10 cellular contexts compared by ENCODE assay signal in the genomic region with DNA sequence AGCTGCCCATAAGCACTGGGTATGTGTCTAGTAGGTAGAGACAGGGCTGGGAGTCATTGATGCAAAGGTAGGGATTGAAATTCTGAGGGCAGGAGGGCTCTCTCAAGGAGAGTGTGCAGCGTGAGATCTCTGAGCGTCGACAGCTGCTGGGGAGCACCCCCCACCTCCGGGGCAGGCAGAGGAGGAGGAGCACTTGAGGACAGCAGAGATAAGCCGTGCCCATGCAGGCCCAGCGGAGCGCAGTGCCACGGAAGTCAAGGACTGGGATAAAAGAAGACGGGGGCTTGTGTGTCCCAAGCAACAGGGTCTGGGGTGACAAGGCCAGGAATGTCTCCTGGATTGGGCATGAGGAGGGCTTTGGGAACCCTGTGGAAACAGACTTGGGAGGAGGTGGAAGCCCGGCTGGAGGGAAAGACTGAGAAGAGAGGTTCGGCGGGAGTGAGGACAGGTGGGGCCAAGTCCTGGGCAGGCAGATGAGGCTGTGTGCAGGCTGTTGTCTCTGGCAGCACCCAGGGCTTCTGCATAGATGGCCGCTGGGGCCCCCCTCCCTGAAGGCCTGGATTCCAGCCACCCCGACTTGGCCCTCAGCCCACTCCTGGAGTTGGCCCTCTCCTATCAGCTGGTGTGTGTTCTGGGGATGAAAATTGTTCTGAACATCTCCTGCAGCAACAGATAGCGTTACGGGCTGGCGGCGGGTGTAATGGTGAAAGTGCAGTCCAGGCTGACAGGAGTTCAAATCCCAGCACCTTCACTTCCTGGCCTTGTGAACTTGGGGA. TPM values are rescaled to one million over a fixed set of nuclear protein-coding genes. Genes with fewer than 3 reads are reported as not detected.
DNase-seq lines count a peak whose midpoint lies in the region; ATAC-seq, FAIRE-seq and TF ChIP-seq lines count a peak whose summit lies in the region.
"Had no signal": no experiment of that assay in that cellular context is flagged by ENCODE, and none has a peak within 500 bp of the region (broad histone marks: within the 10 kb centered on the region; RNA-seq: fewer than 3 reads in every experiment).

No MANE protein-coding gene starts in this region.

- H2AFZ ChIP-seq in Karpas-422 (ENCODE audit: low read length), result no peak overlapping the region

- no peaks in the 10 kb centered on the region; a peak in 1 of 22 replicates for H3K36me3 ChIP-seq in BLaER1 treated with 17β-estradiol and CSF1 and Interleukin-3, amounts not matched to agents 10 nM and 100 nM
- H3K36me3 ChIP-seq in Karpas-422 (ENCODE audit: insufficient read depth, low read length), result no peaks in the 10 kb centered on the region

- peak; percentile 4 for DNase-seq in H4 (ENCODE audit: low spot score)
- no peak for DNase-seq in activated B cell treated with CpG ODN at 0.5 μM for 24 hours
- DNase-seq in memory B cell (ENCODE audit: low spot score in 2 of 2), result peak in 1 of 2 donors; percentile 8
- DNase-seq in D721Med (ENCODE audit: insufficient read length, low spot score), result no peak
- DNase-seq in stimulated activated CD4-positive, alpha-beta T cell treated with anti-CD3 and anti-CD28 coated beads, Interleukin-4, amount 100 ng/mL, for 24 hours, result no peak
- DNase-seq in Karpas-422, result no peak
- DNase-seq: glutamatergic neuron had no signal

- H3K4me1 Mint-ChIP-seq in activated B cell treated with CpG ODN at 0.5 μM for 24 hours, result peaks cover 41% of the 10 kb centered on the region
- peaks cover 34% of the 10 kb centered on the region for H3K4me1 Mint-ChIP-seq in memory B cell

- peak overlapping the region in 8 of 11 experiments; percentile 13 to 91 (median 86); a peak in 14 of 22 replicates for H3K9ac ChIP-seq in BLaER1 treated with 17β-estradiol and CSF1 and Interleukin-3, amounts not matched to agents 10 nM and 100 nM
- H3K9ac ChIP-seq in Karpas-422 (ENCODE audit: low read length), result no peak overlapping the region

- H3K4me2 ChIP-seq in BLaER1 treated with 17β-estradiol and CSF1 and Interleukin-3, amounts not matched to agents 10 nM and 100 nM, result peak overlapping the region; percentile 94 to 100 (median 97)
- no peak overlapping the region for H3K4me2 ChIP-seq in Karpas-422 (ENCODE audit: low read depth, low read length, poor library complexity, severe bottlenecking)

- CTCF ChIA-PET in activated B cell treated with CpG ODN at 0.5 μM for 24 hours (lab: Charles Lee), result no interaction called here

- intact Hi-C loops in activated B cell treated with CpG ODN at 0.5 μM for 24 hours (cut with micrococcal nuclease), result no loop called here

- H3K27me3 ChIP-seq in BLaER1 treated with 17β-estradiol and CSF1 and Interleukin-3, amounts not matched to agents 10 nM and 100 nM, result 0 out of 22 replicates have a peak, but pooled peaks cover 0 to 4% (median 0%) of the 10 kb centered on the region in 11 experiments
- H3K27me3 ChIP-seq in Karpas-422 (ENCODE audit: low read length), result no peaks in the 10 kb centered on the region
- H3K27me3 ChIP-seq: body of pancreas had no signal

- H3K4me3 ChIP-seq in BLaER1 treated with 17β-estradiol and CSF1 and Interleukin-3, amounts not matched to agents 10 nM and 100 nM, result peak overlapping the region in 2 of 10 experiments; percentile 66 to 73; a peak in 1 of 20 replicates
- H3K4me3 ChIP-seq in Karpas-422 (ENCODE audit: low read length), result no peak overlapping the region
- H3K4me3 ChIP-seq: body of pancreas had no signal

- H3K27ac ChIP-seq in BLaER1 treated with 17β-estradiol and CSF1 and Interleukin-3, amounts not matched to agents 10 nM and 100 nM, result peak overlapping the region; percentile 78 to 94 (median 89); a peak in 21 of 22 replicates
- H3K27ac ChIP-seq in Karpas-422 (ENCODE audit: low read length), result no peak overlapping the region
- H3K27ac ChIP-seq: body of pancreas had no signal

- POLR2A ChIA-PET in activated B cell treated with CpG ODN at 0.5 μM for 24 hours (lab: Charles Lee), result interaction anchor here (1.4 to 1.8 kb wide), 2 partner anchors 17 to 23 kb away, joined by 4 to 5 read pairs; no protein-coding TSS in a partner anchor

- ATAC-seq in activated B cell treated with CpG ODN at 0.5 μM for 24 hours (ENCODE audit: low read depth) (no peak), memory B cell (ENCODE audit: low read depth) (no peak), HG03442 (IDR thresholded peaks at IDR 0.05; ENCODE audit: unreplicated experiment) (no peak)
- ATAC-seq: body of pancreas had no signal

- H3K79me2 ChIP-seq in Karpas-422 (ENCODE audit: low read length), result no peaks in the 10 kb centered on the region

- H3K27ac Mint-ChIP-seq in activated B cell treated with CpG ODN at 0.5 μM for 24 hours (no peak overlapping the region), memory B cell (peak overlapping the region; percentile 21)

- H3K36me3 Mint-ChIP-seq in activated B cell treated with CpG ODN at 0.5 μM for 24 hours (ENCODE audit: low read depth) (no peaks in the 10 kb centered on the region), memory B cell (peaks cover 8% of the 10 kb centered on the region)

- FAIRE-seq in D721Med (lab: Jason Lieb, UNC), result no peak

- H3K4me1 ChIP-seq in BLaER1 treated with 17β-estradiol and CSF1 and Interleukin-3, amounts not matched to agents 10 nM and 100 nM, result peaks cover 66 to 99% (median 97%) of the 10 kb centered on the region in 10 experiments
- peaks cover 33% of the 10 kb centered on the region for H3K4me1 ChIP-seq in Karpas-422 (ENCODE audit: low read length)
- H3K4me1 ChIP-seq: body of pancreas had no signal

- H3K9me3 ChIP-seq in BLaER1 treated with 17β-estradiol and CSF1 and Interleukin-3, amounts not matched to agents 10 nM and 100 nM (replicated peaks in 1 of 11), result no peaks in the 10 kb centered on the region
- H3K9me3 ChIP-seq in Karpas-422 (ENCODE audit: low read length), result no peaks in the 10 kb centered on the region
- H3K9me3 ChIP-seq: body of pancreas had no signal

- H3K27me3 Mint-ChIP-seq in activated B cell treated with CpG ODN at 0.5 μM for 24 hours (peaks cover 9% of the 10 kb centered on the region), memory B cell (peaks cover 12% of the 10 kb centered on the region)

- no peaks in the 10 kb centered on the region for H3K9me2 ChIP-seq in Karpas-422 (replicated peaks; ENCODE audit: insufficient read depth, low read length)

- H4K20me1 ChIP-seq in BLaER1 treated with 17β-estradiol and CSF1 and Interleukin-3, amounts not matched to agents 10 nM and 100 nM, result no peaks in the 10 kb centered on the region
- no peaks in the 10 kb centered on the region for H4K20me1 ChIP-seq in Karpas-422 (ENCODE audit: insufficient read depth, low read depth, low read length)

- H3K9me3 Mint-ChIP-seq in activated B cell treated with CpG ODN at 0.5 μM for 24 hours (no peaks in the 10 kb centered on the region), memory B cell (no peaks in the 10 kb centered on the region)

- no peak for TF ChIP-seq CTCF in activated B cell treated with CpG ODN at 0.5 μM for 24 hours (IDR thresholded peaks at IDR 0.05)
- no peak for TF ChIP-seq CTCF in D721Med (IDR thresholded peaks at IDR 0.05; ENCODE audit: insufficient read depth, missing control alignments)

- H3K4me3 Mint-ChIP-seq in activated B cell treated with CpG ODN at 0.5 μM for 24 hours, result peak overlapping the region; percentile 1
- peak overlapping the region; percentile 43 for H3K4me3 Mint-ChIP-seq in memory B cell

RNA-seq across cellular contexts. Expression of gene CACNA2D4, which starts 1.9 kb away (rescaled TPM):
- total RNA-seq in H4 (2014; rRNA removed; shearing (Covaris generic)), result not detected in 2 replicates
- 2.1 and 2.8 TPM in 2 replicates for total RNA-seq in activated B cell treated with CpG ODN at 0.5 μM for 24 hours
- total RNA-seq in Karpas-422 (2014; rRNA removed; shearing (Covaris generic); ENCODE audit: low replicate concordance), result 0.22 and 0.37 TPM in 2 replicates
